8 cellular contexts compared by ENCODE assay signal in genomic region chr15:40252438-40253178, GRCh38. TPM values are rescaled to one million over a fixed set of nuclear protein-coding genes. Genes with fewer than 3 reads are reported as not detected.
DNase-seq lines count a peak whose midpoint lies in the region; ATAC-seq and TF ChIP-seq lines count a peak whose summit lies in the region.

No MANE protein-coding gene starts in this region.

- CTCF ChIA-PET in PC-3 (lab: Charles Lee), result no interaction called here

- peaks cover 17% of the 10 kb centered on the region for H3K79me2 ChIP-seq in PC-3 (ENCODE audit: low read length)

- TF ChIP-seq CTCF in PC-3 (conservative IDR thresholded peaks at IDR 0.05; ENCODE audit: low read depth, low read length), result 0 out of 2 replicates have a peak, but pooled peaks have one; percentile 21

- intact Hi-C loops in PC-3 (cut with micrococcal nuclease), result loop anchor here (2.0 kb wide), 1 partner anchor 14 kb away; no protein-coding TSS in a partner anchor

- peak overlapping the region; percentile 79 for H3K9ac ChIP-seq in PC-3 (ENCODE audit: low read length)
- no peak overlapping the region for H3K9ac ChIP-seq in muscle layer of colon (ENCODE audit: low read length)

- H4K20me1 ChIP-seq in PC-3 (ENCODE audit: low read length), result no peaks in the 10 kb centered on the region

- ATAC-seq in PC-3, result peak; percentile 26
- ATAC-seq in HG02970 (IDR thresholded peaks at IDR 0.05; ENCODE audit: low FRiP score, unreplicated experiment), result no peak

- no peaks in the 10 kb centered on the region for H3K27me3 ChIP-seq in PC-3 (ENCODE audit: low read length)
- H3K27me3 ChIP-seq in effector memory CD4-positive, alpha-beta T cell (replicated peaks; ENCODE audit: control insufficient read depth, insufficient read depth, low read length, poor library complexity, severe bottlenecking), result peaks cover 16% of the 10 kb centered on the region
- peaks cover 0 to 27% of the 10 kb centered on the region in 2 donors for H3K27me3 ChIP-seq in muscle layer of colon (ENCODE audit: control insufficient read depth in 1 of 2, insufficient read depth in 2 of 2, low read length in 2 of 2)
- H3K27me3 ChIP-seq in SJCRH30, result no peaks in the 10 kb centered on the region

- peak overlapping the region; percentile 94 for H2AFZ ChIP-seq in PC-3 (ENCODE audit: low read length)

- no peaks in the 10 kb centered on the region for H3K36me3 ChIP-seq in PC-3 (ENCODE audit: low read depth, low read length)
- no peaks in the 10 kb centered on the region for H3K36me3 ChIP-seq in effector memory CD4-positive, alpha-beta T cell (ENCODE audit: control insufficient read depth, insufficient read depth, low read length)
- H3K36me3 ChIP-seq in muscle layer of colon (ENCODE audit: insufficient read depth, low read length), result no peaks in the 10 kb centered on the region
- no peaks in the 10 kb centered on the region for H3K36me3 ChIP-seq in SJCRH30

- no peaks in the 10 kb centered on the region for H3K9me2 ChIP-seq in PC-3 (replicated peaks; ENCODE audit: low read length)

- peak overlapping the region; percentile 99 for H3K4me2 ChIP-seq in PC-3 (ENCODE audit: low read length)

- DNase-seq in NCI-H2029 treated with DMSO at 0.1 percent for 48 hours (lab: John Stamatoyannopoulos, UW) (peak; percentile 5), NCI-H2029 (lab: John Stamatoyannopoulos, UW) (no peak), PC-3 (peak; percentile 72), SJCRH30 (no peak), foreskin melanocyte (no peak)
- no peak for DNase-seq in effector memory CD4-positive, alpha-beta T cell

- peaks cover 6% of the 10 kb centered on the region for H3F3A ChIP-seq in PC-3 (ENCODE audit: low read length, unreplicated experiment)

- no peaks in the 10 kb centered on the region for H3K9me3 ChIP-seq in PC-3 (ENCODE audit: low read length)
- H3K9me3 ChIP-seq in effector memory CD4-positive, alpha-beta T cell (ENCODE audit: control insufficient read depth, low read length), result no peaks in the 10 kb centered on the region
- no peaks in the 10 kb centered on the region for H3K9me3 ChIP-seq in muscle layer of colon (ENCODE audit: low read length)
- no peaks in the 10 kb centered on the region for H3K9me3 ChIP-seq in SJCRH30 (replicated peaks)

- H3K4me1 ChIP-seq in PC-3 (ENCODE audit: insufficient read depth, low read length) (peaks cover 36% of the 10 kb centered on the region), muscle layer of colon (ENCODE audit: insufficient read depth, low read length) (peaks cover 5% of the 10 kb centered on the region), SJCRH30 (peaks cover 16% of the 10 kb centered on the region)
- H3K4me1 ChIP-seq in effector memory CD4-positive, alpha-beta T cell (ENCODE audit: control insufficient read depth, insufficient read depth, low read length, poor library complexity, severe bottlenecking), result peaks cover 7% of the 10 kb centered on the region

- BruUV-seq in PC-3 (replicated peaks; lab: Mats Ljungman, UMichigan), result no TSS peak

- POLR2A ChIA-PET in PC-3 (lab: Charles Lee; ENCODE audit: unreplicated experiment), result no interaction called here

- no peak overlapping the region for H3K27ac ChIP-seq in PC-3 (ENCODE audit: low read length)
- H3K27ac ChIP-seq in effector memory CD4-positive, alpha-beta T cell (ENCODE audit: insufficient read depth, low read length, poor library complexity, severe bottlenecking), result no peak overlapping the region
- H3K27ac ChIP-seq in muscle layer of colon (ENCODE audit: low read depth, low read length), result no peak overlapping the region
- H3K27ac ChIP-seq in SJCRH30, result no peak overlapping the region

- H3K4me3 ChIP-seq in PC-3 (ENCODE audit: low read length) (peak overlapping the region; percentile 87), muscle layer of colon (ENCODE audit: low read depth in 1 of 2, low read length in 2 of 2) (peak overlapping the region; percentile 58 to 61), SJCRH30 (no peak overlapping the region)
- peak overlapping the region; percentile 54 for H3K4me3 ChIP-seq in effector memory CD4-positive, alpha-beta T cell (ENCODE audit: insufficient read depth, low read depth, low read length, poor library complexity, severe bottlenecking)

RNA-seq across cellular contexts. Expression of gene PAK6, which starts 13.7 kb away (rescaled TPM):
- total RNA-seq in PC-3 (2014; rRNA removed), result 30.4 TPM in 2 replicates
- total RNA-seq in SJCRH30 (2014; rRNA removed; shearing (Covaris generic)), result not detected in 2 replicates

RNA-seq across cellular contexts. Expression of gene ANKRD63, which starts 30.3 kb away (rescaled TPM):
- total RNA-seq in PC-3 (2014; rRNA removed), result 1.2 and 1.4 TPM in 2 replicates
- total RNA-seq in SJCRH30 (2014; rRNA removed; shearing (Covaris generic)), result 0.12 and 0.35 TPM in 2 replicates

RNA-seq across cellular contexts. Expression of gene PLCB2, which starts 55.1 kb away (rescaled TPM):
- 1.3 and 3.2 TPM in 2 replicates for total RNA-seq in PC-3 (2014; rRNA removed)
- 2.0 and 2.9 TPM in 2 replicates for total RNA-seq in SJCRH30 (2014; rRNA removed; shearing (Covaris generic))

Comparison
In these comparisons a context has a peak if more than half of its experiments do, and no peak if none do; other contexts are left out.
1. DNase-seq: peak in NCI-H2029 treated with DMSO at 0.1 percent for 48 hours (single experiment) and PC-3 (single experiment); none in NCI-H2029 (single experiment), effector memory CD4-positive, alpha-beta T cell (0 of 3), SJCRH30 (0 of 2) and foreskin melanocyte (single experiment).
2. RNA of gene PAK6, which starts 13.7 kb away (total RNA-seq): 30.4 TPM in PC-3; not detected in SJCRH30; every median in the first group is over 10 times any median in the second.